ENCODE assay signal across 35 cellular contexts in the genomic region with DNA sequence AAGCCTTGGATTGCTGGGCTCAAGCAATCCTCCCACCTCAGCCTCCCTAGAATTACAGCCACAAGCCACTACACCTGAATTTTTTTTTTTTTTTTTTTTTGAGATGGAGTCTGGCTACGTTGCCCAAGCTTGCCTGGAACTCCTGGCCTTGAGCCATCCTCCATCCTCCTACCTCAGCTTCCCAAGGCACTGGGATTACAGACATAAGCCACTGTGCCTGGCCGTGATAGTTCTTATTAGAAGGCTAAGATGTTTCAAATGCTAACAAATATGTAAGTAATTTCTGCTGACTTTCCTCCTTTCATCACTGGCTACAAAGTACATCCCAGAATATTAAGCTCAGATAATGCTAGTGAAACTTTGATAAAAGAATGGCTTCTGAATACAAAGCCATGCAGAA.
"Had no signal": no experiment of that assay in that cellular context is flagged by ENCODE, and none has a peak within 500 bp of the region (broad histone marks: within the 10 kb centered on the region; RNA-seq: fewer than 3 reads in every experiment).

No MANE protein-coding gene starts in this region.

- DNase-seq: Karpas-422, Kasumi-1, MG63, MM.1S, MV-4-11, NCI-H1048, NCI-H1092, NCI-H1092 treated with DMSO at 0.1 percent for 48 hours, NCI-H1105, NCI-H1105 treated with DMSO at 0.1 percent for 48 hours, NCI-H1417, NCI-H1417 treated with DMSO at 0.1 percent for 48 hours, NCI-H1436, NCI-H1436 treated with DMSO at 0.1 percent for 48 hours, NCI-H146, NCI-H1694, NCI-H1694 treated with DMSO at 0.1 percent for 48 hours, NCI-H187, NCI-H187 treated with DMSO at 0.1 percent for 48 hours, NCI-H1930, NCI-H2029, NCI-H2029 treated with DMSO at 0.1 percent for 48 hours, NCI-H2081, NCI-H2081 treated with DMSO at 0.1 percent for 48 hours, NCI-H2107, NCI-H2171, NCI-H2171 treated with DMSO at 0.1 percent for 48 hours, NCI-H2227 treated with DMSO at 0.1 percent for 48 hours, NCI-H226, NCI-H345, NCI-H446, NCI-H446 treated with DMSO at 0.1 percent for 48 hours, NCI-H510A, NCI-H510A treated with DMSO at 0.1 percent for 48 hours, NCI-H524 had no signal

- H3K27me3 ChIP-seq: MG63 had no signal

- H3K4me3 ChIP-seq: MG63 had no signal

- H3K9me3 ChIP-seq: MG63 had no signal

- H3K36me3 ChIP-seq: MG63 had no signal
